Comparison of ENCODE assay signal across 8 cellular contexts in the genomic region with DNA sequence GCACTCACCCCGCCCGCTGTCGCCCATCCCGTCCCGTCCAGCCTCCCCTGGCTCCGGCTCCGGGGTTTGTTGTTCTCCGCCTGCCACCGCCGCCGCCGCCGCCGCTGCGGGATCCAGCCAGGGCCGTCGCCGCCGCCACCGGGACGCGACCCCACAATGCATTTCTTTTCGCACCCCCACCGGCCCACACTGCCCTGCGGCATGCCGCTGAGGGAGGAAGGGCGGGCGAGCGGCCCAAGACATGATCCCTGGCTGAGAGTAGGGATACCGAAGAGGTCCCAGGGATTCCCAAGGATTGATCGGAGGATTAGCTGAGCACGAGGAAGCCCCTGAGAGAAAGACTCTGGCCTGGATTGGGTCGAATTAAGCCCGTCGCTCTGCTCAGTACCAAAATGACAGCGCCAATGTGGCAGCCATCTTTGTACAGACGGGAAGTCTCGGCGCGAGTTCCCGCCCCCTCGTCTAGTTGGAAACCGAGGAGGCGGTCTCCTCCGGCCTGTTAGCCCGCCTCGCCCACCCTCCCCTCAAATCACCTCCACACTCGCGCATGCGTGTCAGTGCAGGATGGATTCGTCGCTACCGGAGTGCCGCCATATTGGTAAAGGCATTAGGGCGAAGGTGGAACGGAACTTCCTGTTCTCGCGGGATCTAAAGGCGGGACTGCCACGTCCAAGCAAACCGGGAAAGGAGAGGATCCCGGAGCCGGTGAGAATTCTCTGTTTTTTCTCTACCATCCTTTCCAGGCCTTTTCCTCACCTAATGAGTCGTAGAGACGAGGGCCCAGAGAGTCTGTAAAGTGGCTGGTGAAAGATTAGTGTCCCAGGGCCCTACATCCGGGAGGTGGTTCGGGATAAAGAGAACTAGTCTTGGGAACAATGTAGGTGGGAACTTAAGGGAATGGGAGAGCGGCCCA. TPM values are rescaled to one million over a fixed set of nuclear protein-coding genes. Genes with fewer than 3 reads are reported as not detected.
A peak's percentile ranks its signal among the peaks of the same experiment; 100 is the strongest.
DNase-seq lines count a peak whose midpoint lies in the region; ATAC-seq and TF ChIP-seq lines count a peak whose summit lies in the region.

A gene (minus strand): TSS at position 432 of the 913 bp plus-strand sequence. CDS start 189 bp downstream, at position 243.
A gene with protein sequence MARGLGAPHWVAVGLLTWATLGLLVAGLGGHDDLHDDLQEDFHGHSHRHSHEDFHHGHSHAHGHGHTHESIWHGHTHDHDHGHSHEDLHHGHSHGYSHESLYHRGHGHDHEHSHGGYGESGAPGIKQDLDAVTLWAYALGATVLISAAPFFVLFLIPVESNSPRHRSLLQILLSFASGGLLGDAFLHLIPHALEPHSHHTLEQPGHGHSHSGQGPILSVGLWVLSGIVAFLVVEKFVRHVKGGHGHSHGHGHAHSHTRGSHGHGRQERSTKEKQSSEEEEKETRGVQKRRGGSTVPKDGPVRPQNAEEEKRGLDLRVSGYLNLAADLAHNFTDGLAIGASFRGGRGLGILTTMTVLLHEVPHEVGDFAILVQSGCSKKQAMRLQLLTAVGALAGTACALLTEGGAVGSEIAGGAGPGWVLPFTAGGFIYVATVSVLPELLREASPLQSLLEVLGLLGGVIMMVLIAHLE (plus strand): TSS at position 634 of the 913 bp plus-strand sequence. CDS start 379 bp downstream, outside the sequence.

- ATAC-seq in GM19351 (IDR thresholded peaks at IDR 0.05; ENCODE audit: unreplicated experiment) (peak; percentile 46), HG03571 (IDR thresholded peaks at IDR 0.05; ENCODE audit: unreplicated experiment) (peak; percentile 47), left lobe of liver (peak; percentile 72)

- peaks cover 85% of the 10 kb centered on the region for H3K4me1 Mint-ChIP-seq in dendritic cell treated with granulocyte-macrophage colony-stimulating factor and Interleukin-4, amounts not matched to agents 40 ng/mL and 50 ng/mL, for 4 days (ENCODE audit: low read depth)

- peak within 1 kb of the TSS; percentile 99 for H3K27ac Mint-ChIP-seq in dendritic cell treated with granulocyte-macrophage colony-stimulating factor and Interleukin-4, amounts not matched to agents 40 ng/mL and 50 ng/mL, for 4 days

- no peaks in the 10 kb centered on the region for H3K27me3 ChIP-seq in BJ (ENCODE audit: control insufficient read depth, insufficient read depth, low read length)

- H3K36me3 ChIP-seq in BJ (ENCODE audit: control insufficient read depth, insufficient read depth, low read length), result peaks cover 21% of the 10 kb centered on the region

- CTCF ChIA-PET in BJ (lab: Yijun Ruan, JAX), result interaction anchor here (1.0 to 4.9 kb wide), 3 partner anchors 48 to 217 kb away, joined by 3 to 21 read pairs (median 3); a partner anchor contains a TSS

- POLR2A ChIA-PET in BJ (lab: Charles Lee), result no interaction called here

- intact Hi-C loops in dendritic cell treated with granulocyte-macrophage colony-stimulating factor and Interleukin-4, amounts not matched to agents 40 ng/mL and 50 ng/mL, for 4 days (cut with micrococcal nuclease), result loop anchor here (1.0 to 2.0 kb wide), 2 partner anchors 8 to 48 kb away; a partner anchor contains a TSS

- peaks cover 84% of the 10 kb centered on the region for H3K36me3 Mint-ChIP-seq in dendritic cell treated with granulocyte-macrophage colony-stimulating factor and Interleukin-4, amounts not matched to agents 40 ng/mL and 50 ng/mL, for 4 days (ENCODE audit: low read depth)

- no peak for TF ChIP-seq CTCF in BJ (IDR thresholded peaks at IDR 0.05; ENCODE audit: insufficient read depth, low read depth, low read length)

- H3K27me3 Mint-ChIP-seq in dendritic cell treated with granulocyte-macrophage colony-stimulating factor and Interleukin-4, amounts not matched to agents 40 ng/mL and 50 ng/mL, for 4 days, result no peaks in the 10 kb centered on the region

- H3K4me3 ChIP-seq in BJ (ENCODE audit: low read depth, low read length), result peak within 1 kb of the TSS; percentile 78

- peak within 1 kb of the TSS; percentile 98 for H3K4me3 Mint-ChIP-seq in dendritic cell treated with granulocyte-macrophage colony-stimulating factor and Interleukin-4, amounts not matched to agents 40 ng/mL and 50 ng/mL, for 4 days

- peak; percentile 96 for DNase-seq in BJ (ENCODE audit: low read depth)
- DNase-seq in NCI-H82 (lab: John Stamatoyannopoulos, UW), result peak; percentile 100
- peak; percentile 98 to 99 for DNase-seq in activated CD4-positive, alpha-beta T cell treated with anti-CD3 and anti-CD28 coated beads, Interleukin-2, amount 50 U/mL, for 4 hours
- DNase-seq in left lobe of liver (ENCODE audit: low spot score), result peak; percentile 99
- peak; percentile 99 for DNase-seq in stimulated activated CD4-positive, alpha-beta T cell treated with anti-CD3 and anti-CD28 coated beads, Interleukin-2, amount 100 ng/mL, for 24 hours

- no peaks in the 10 kb centered on the region for H3K9me3 Mint-ChIP-seq in dendritic cell treated with granulocyte-macrophage colony-stimulating factor and Interleukin-4, amounts not matched to agents 40 ng/mL and 50 ng/mL, for 4 days

RNA-seq across cellular contexts. Expression of the first gene that starts in this region (rescaled TPM):
- polyA plus RNA-seq in BJ (2011; rRNA removed), result 51.3 and 67.9 TPM in 2 replicates
- polyA minus RNA-seq in BJ (2011; rRNA and poly(A)+ RNA removed), result 33.7 and 56.1 TPM in 2 replicates
- total RNA-seq in left lobe of liver, result 23.3 TPM

RNA-seq across cellular contexts. Expression of the second gene that starts in this region (rescaled TPM):
- polyA plus RNA-seq in BJ (2011; rRNA removed), result 116 and 151 TPM in 2 replicates
- 55.6 and 60.2 TPM in 2 replicates for polyA minus RNA-seq in BJ (2011; rRNA and poly(A)+ RNA removed)
- total RNA-seq in left lobe of liver, result 74.8 TPM

Comparison
In these comparisons a context has a peak if more than half of its experiments do, and no peak if none do; other contexts are left out.
1. Peak in every context shown above with its lines: DNase-seq, ATAC-seq and H3K4me3 ChIP-seq.